Comparison of ENCODE assay signal across 8 cellular contexts in genomic region chr16:2904100-2904921, GRCh38. TPM values are rescaled to one million over a fixed set of nuclear protein-coding genes. Genes with fewer than 3 reads are reported as not detected.
DNase-seq lines count a peak whose midpoint lies in the region; ATAC-seq, FAIRE-seq and TF ChIP-seq lines count a peak whose summit lies in the region.

No MANE protein-coding gene starts in this region.

- peaks cover 4% of the 10 kb centered on the region; the same call in 1 of the 2 replicates for H3K23me2 ChIP-seq in H1 (ENCODE audit: low read depth, low read length)

- H2BK5ac ChIP-seq in H1 (ENCODE audit: low read depth, low read length): no peak overlapping the region

- H2BK12ac ChIP-seq in H1 (ENCODE audit: low read depth, low read length): no peak overlapping the region; the same call in 1 of the 2 replicates

- no peaks in the 10 kb centered on the region for H3K9me3 Mint-ChIP-seq in activated CD8-positive, alpha-beta memory T cell treated with anti-CD3 and anti-CD28 coated beads, Interleukin-2, amount 10 ng/mL, durations not matched to agents 7 days and 5 days (ENCODE audit: low read depth)

- no peaks in the 10 kb centered on the region for H3K9me3 ChIP-seq in H1 (ENCODE audit: insufficient read depth in 2 of 2, low read depth in 1 of 2, low read length in 1 of 2)

- no peaks in the 10 kb centered on the region for H3K79me1 ChIP-seq in H1 (ENCODE audit: low read depth, low read length)

- DNase-seq in Ammon's horn (ENCODE audit: low spot score): peak; percentile 94
- DNase-seq in NOMO-1 (lab: John Stamatoyannopoulos, UW; ENCODE audit: unreplicated experiment in 2 of 2): peak; percentile 86 to 95
- peak; percentile 88 for DNase-seq in activated CD8-positive, alpha-beta memory T cell treated with anti-CD3 and anti-CD28 coated beads, Interleukin-2, amount 10 ng/mL, durations not matched to agents 7 days and 5 days
- peak in 1 of 2 experiments; percentile 90 for DNase-seq in H1 (ENCODE audit: low read depth in 1 of 2, low spot score in 2 of 2)
- DNase-seq in mesenteric fat pad (ENCODE audit: low spot score): peak; percentile 97
- peak; percentile 39 for DNase-seq in stimulated activated CD8-positive, alpha-beta memory T cell treated with anti-CD3 and anti-CD28 coated beads, Interleukin-15, amount 100 ng/mL, for 1 hour (ENCODE audit: low read depth)

- ATAC-seq in GM19035 (IDR thresholded peaks at IDR 0.05; ENCODE audit: unreplicated experiment) (peak; percentile 42), HG03571 (IDR thresholded peaks at IDR 0.05; ENCODE audit: unreplicated experiment) (peak; percentile 37)
- ATAC-seq in activated CD8-positive, alpha-beta memory T cell treated with anti-CD3 and anti-CD28 coated beads, Interleukin-2, amount 10 ng/mL, durations not matched to agents 7 days and 5 days: peak; percentile 58

- no peak overlapping the region for H3K23ac ChIP-seq in H1 (ENCODE audit: insufficient read length)

- no peak overlapping the region for H3K14ac ChIP-seq in H1 (ENCODE audit: insufficient read length)

- peak overlapping the region; percentile 77; the same call in 1 of the 2 replicates for H2BK15ac ChIP-seq in H1 (ENCODE audit: low read length)

- no peak for TF ChIP-seq POLR2A in H1 (IDR thresholded peaks at IDR 0.05; ENCODE audit: control extremely low read depth in 1 of 2, low read depth in 2 of 2, low read length in 2 of 2)

- no peak overlapping the region for H2AK5ac ChIP-seq in H1 (ENCODE audit: low read depth, low read length)

- peaks cover 0 to 2% (median 0%) of the 10 kb centered on the region in 4 experiments; a peak in 2 of 7 replicates for H3K4me1 ChIP-seq in H1 (replicated peaks in 1 of 4; ENCODE audit: control insufficient read depth in 3 of 4, insufficient read depth in 4 of 4, low read length in 3 of 4)

- H4K5ac ChIP-seq in H1 (ENCODE audit: insufficient read length, low read depth, low read length): peak overlapping the region; percentile 73

- H3K4me1 Mint-ChIP-seq in activated CD8-positive, alpha-beta memory T cell treated with anti-CD3 and anti-CD28 coated beads, Interleukin-2, amount 10 ng/mL, durations not matched to agents 7 days and 5 days: peaks cover 22% of the 10 kb centered on the region

- H3K27me3 ChIP-seq in H1 (replicated peaks in 1 of 4; ENCODE audit: control insufficient read depth in 3 of 4, extremely low read depth in 1 of 4, insufficient read depth in 3 of 4, low read length in 3 of 4): no peaks in the 10 kb centered on the region

- H3K9ac ChIP-seq in H1 (replicated peaks in 1 of 4; ENCODE audit: extremely low read depth in 1 of 4, low read depth in 3 of 4, low read length in 3 of 4): peak overlapping the region; percentile 48 to 83 (median 73); a peak in 6 of 7 replicates

- H2BK20ac ChIP-seq in H1 (ENCODE audit: low read length): no peak overlapping the region

- POLR2A ChIA-PET in H1 (lab: Charles Lee; ENCODE audit: partially characterized antibody): no interaction called here

- H4K20me1 ChIP-seq in H1 (replicated peaks in 1 of 2; ENCODE audit: control insufficient read depth in 1 of 2, insufficient read depth in 2 of 2, low read length in 2 of 2): no peaks in the 10 kb centered on the region

- H3K27ac Mint-ChIP-seq in activated CD8-positive, alpha-beta memory T cell treated with anti-CD3 and anti-CD28 coated beads, Interleukin-2, amount 10 ng/mL, durations not matched to agents 7 days and 5 days: peak overlapping the region; percentile 91

- H3K36me3 Mint-ChIP-seq in activated CD8-positive, alpha-beta memory T cell treated with anti-CD3 and anti-CD28 coated beads, Interleukin-2, amount 10 ng/mL, durations not matched to agents 7 days and 5 days: no peaks in the 10 kb centered on the region

- peak; percentile 85 to 96 (median 88) for TF ChIP-seq CTCF in H1 (IDR thresholded peaks at IDR 0.05; ENCODE audit: control extremely low read depth in 1 of 3, insufficient read depth in 1 of 3, low read depth in 1 of 3, low read length in 3 of 3)

- peak overlapping the region; percentile 0 for H3K56ac ChIP-seq in H1 (replicated peaks; ENCODE audit: insufficient read length, low read depth, low read length)

- 8% methylated on average over 40 of the region's 62 CpGs; no CpG with 5 or more reads in 1 of the 2 experiments for WGBS in H1 (ENCODE audit: extremely low coverage in 1 of 2, insufficient coverage in 1 of 2, insufficient read length in 1 of 2, insufficient replicate concordance in 2 of 2, low coverage in 1 of 2, low lambda C conversion rate in 2 of 2, missing lambda C conversion rate in 1 of 2), 2 experiments

- peak overlapping the region; percentile 85 for H4K8ac ChIP-seq in H1 (ENCODE audit: extremely low read depth, insufficient read depth, low read length)

- H3K4me3 ChIP-seq in H1 (ENCODE audit: extremely low read depth in 1 of 4, insufficient read depth in 2 of 4, low read depth in 3 of 4, low read length in 4 of 4): peak overlapping the region; percentile 56 to 85 (median 70)

- peak; percentile 40 to 57; a peak in 3 of 4 replicates for TF ChIP-seq RAD21 in H1 (IDR thresholded peaks at IDR 0.05 in 1 of 2, conservative IDR thresholded peaks at IDR 0.05 in 1 of 2; ENCODE audit: low read depth in 2 of 2, low read length in 2 of 2)

- H4K91ac ChIP-seq in H1 (replicated peaks; ENCODE audit: insufficient read length, low read length): peak overlapping the region; percentile 55

- peak overlapping the region; percentile 7; the same call in 1 of the 2 replicates for H3K18ac ChIP-seq in H1 (ENCODE audit: extremely low read depth, low read length)

- FAIRE-seq in H1 (lab: Jason Lieb, UNC): no peak

- CTCF ChIA-PET in activated CD8-positive, alpha-beta memory T cell treated with anti-CD3 and anti-CD28 coated beads, Interleukin-2, amount 10 ng/mL, durations not matched to agents 7 days and 5 days (lab: Charles Lee): interaction anchor here (1.0 to 1.9 kb wide), 4 partner anchors 16 to 65 kb away, joined by 3 to 10 read pairs (median 4); partner anchors contain the start of gene FLYWCH2
- CTCF ChIA-PET in H1 (lab: Charles Lee; ENCODE audit: partially characterized antibody): interaction anchor here (0.9 to 2.8 kb wide), 3 partner anchors 15 to 23 kb away, joined by 3 to 13 read pairs (median 5); no protein-coding TSS in a partner anchor

- peak overlapping the region; percentile 1 for H3K4ac ChIP-seq in H1 (replicated peaks; ENCODE audit: insufficient read length, low read depth, low read length)

- peak overlapping the region; percentile 47; the same call in 1 of the 2 replicates for H2AFZ ChIP-seq in H1 (ENCODE audit: low read length)

- H3K27ac ChIP-seq in H1 (ENCODE audit: low read depth, low read length): peak overlapping the region; percentile 63; the same call in 1 of the 2 replicates

- H3K79me2 ChIP-seq in H1 (ENCODE audit: control insufficient read depth in 1 of 2, insufficient read depth in 2 of 2, low read length in 2 of 2): no peaks in the 10 kb centered on the region

- H3K4me3 Mint-ChIP-seq in activated CD8-positive, alpha-beta memory T cell treated with anti-CD3 and anti-CD28 coated beads, Interleukin-2, amount 10 ng/mL, durations not matched to agents 7 days and 5 days: peak overlapping the region; percentile 94

- H2BK120ac ChIP-seq in H1 (replicated peaks; ENCODE audit: low read depth, low read length): no peak overlapping the region

- H3K36me3 ChIP-seq in H1 (ENCODE audit: control insufficient read depth in 2 of 4, insufficient read depth in 4 of 4, low read length in 3 of 4): no peaks in the 10 kb centered on the region

- 0 out of 3 replicates have a peak, but pooled peaks of 1 of the 2 experiments have one; percentile 27 for TF ChIP-seq EP300 in H1 (IDR thresholded peaks at IDR 0.05; ENCODE audit: borderline replicate concordance in 1 of 2, low read depth in 2 of 2, low read length in 2 of 2)

- peak overlapping the region; percentile 58 to 89 for H3K4me2 ChIP-seq in H1 (ENCODE audit: insufficient read depth in 1 of 2, low read depth in 2 of 2, low read length in 2 of 2)

- H3K27me3 Mint-ChIP-seq in activated CD8-positive, alpha-beta memory T cell treated with anti-CD3 and anti-CD28 coated beads, Interleukin-2, amount 10 ng/mL, durations not matched to agents 7 days and 5 days: no peaks in the 10 kb centered on the region

RNA-seq across cellular contexts. Expression of gene FLYWCH1, which starts 7.4 kb away (rescaled TPM):
- 10 to 100 TPM; 52.7 to 58.1 TPM for total RNA-seq in activated CD8-positive, alpha-beta memory T cell treated with anti-CD3 and anti-CD28 coated beads, Interleukin-2, amount 10 ng/mL, durations not matched to agents 7 days and 5 days
- total RNA-seq in H1 (2021; fragmentation: NEBNext Ultra II Directional; extraction: Animal tissue kit (Norgen Biotek cat#: 25700)): 23.1 and 23.5 TPM in 2 replicates
- polyA plus RNA-seq in H1 (2011; rRNA removed): 12.4 and 22.2 TPM in 2 replicates
- 14.3 TPM for polyA plus RNA-seq in H1 (2011; cell fraction: cytosol; rRNA removed)
- 29.4 TPM for polyA plus RNA-seq in H1 (2011; cell fraction: nucleus; rRNA removed)
- polyA plus RNA-seq in H1 (2012, experiment 1 of 2): 10.6 to 15.2 TPM (median 13.5 TPM) in 4 replicates
- polyA plus RNA-seq in H1 (2012, experiment 2 of 2): 19.6 TPM
- polyA plus RNA-seq in H1 (2013, experiment 1 of 2): 10.4 TPM
- 9.2 TPM for polyA plus RNA-seq in H1 (2013, experiment 2 of 2)
- polyA minus RNA-seq in H1 (2011; rRNA and poly(A)+ RNA removed): 5.1 and 10.5 TPM in 2 replicates
- 9.8 TPM for polyA minus RNA-seq in H1 (2011; cell fraction: cytosol; rRNA and poly(A)+ RNA removed)
- polyA minus RNA-seq in H1 (2011; cell fraction: nucleus; rRNA and poly(A)+ RNA removed): 15.7 TPM
- 32.0 TPM for total RNA-seq in mesenteric fat pad

RNA-seq across cellular contexts. Expression of gene FLYWCH2, which starts 21.3 kb away (rescaled TPM):
- total RNA-seq in activated CD8-positive, alpha-beta memory T cell treated with anti-CD3 and anti-CD28 coated beads, Interleukin-2, amount 10 ng/mL, durations not matched to agents 7 days and 5 days: 10 to 100 TPM; 19.6 to 19.7 TPM
- 16.4 and 20.2 TPM in 2 replicates for total RNA-seq in H1 (2021; fragmentation: NEBNext Ultra II Directional; extraction: Animal tissue kit (Norgen Biotek cat#: 25700))
- 30.7 and 43.8 TPM in 2 replicates for polyA plus RNA-seq in H1 (2011; rRNA removed)
- 44.9 TPM for polyA plus RNA-seq in H1 (2011; cell fraction: cytosol; rRNA removed)
- polyA plus RNA-seq in H1 (2011; cell fraction: nucleus; rRNA removed): 27.4 TPM
- polyA plus RNA-seq in H1 (2012, experiment 1 of 2): 17.1 to 25.9 TPM (median 22.0 TPM) in 4 replicates
- polyA plus RNA-seq in H1 (2012, experiment 2 of 2): 24.5 TPM
- 16.8 TPM for polyA plus RNA-seq in H1 (2013, experiment 1 of 2)
- 16.0 TPM for polyA plus RNA-seq in H1 (2013, experiment 2 of 2)
- polyA minus RNA-seq in H1 (2011; rRNA and poly(A)+ RNA removed): 4.6 and 5.4 TPM in 2 replicates
- 14.3 TPM for polyA minus RNA-seq in H1 (2011; cell fraction: cytosol; rRNA and poly(A)+ RNA removed)
- 14.3 TPM for polyA minus RNA-seq in H1 (2011; cell fraction: nucleus; rRNA and poly(A)+ RNA removed)
- total RNA-seq in mesenteric fat pad: 21.5 TPM

RNA-seq across cellular contexts. Expression of gene PRSS22, which starts 46.3 kb away (rescaled TPM):
- not detected for total RNA-seq in activated CD8-positive, alpha-beta memory T cell treated with anti-CD3 and anti-CD28 coated beads, Interleukin-2, amount 10 ng/mL, durations not matched to agents 7 days and 5 days
- total RNA-seq in H1 (2021; fragmentation: NEBNext Ultra II Directional; extraction: Animal tissue kit (Norgen Biotek cat#: 25700)): 2.7 and 4.4 TPM in 2 replicates
- polyA plus RNA-seq in H1 (2011; rRNA removed): 4.0 and 5.8 TPM in 2 replicates
- polyA plus RNA-seq in H1 (2011; cell fraction: cytosol; rRNA removed): 5.2 TPM
- polyA plus RNA-seq in H1 (2011; cell fraction: nucleus; rRNA removed): 20.5 TPM
- 1.5 to 4.3 TPM (median 2.9 TPM) in 4 replicates for polyA plus RNA-seq in H1 (2012, experiment 1 of 2)
- polyA plus RNA-seq in H1 (2012, experiment 2 of 2): 1.6 TPM
- 3.5 TPM for polyA plus RNA-seq in H1 (2013, experiment 1 of 2)
- polyA plus RNA-seq in H1 (2013, experiment 2 of 2): 3.1 TPM
- polyA minus RNA-seq in H1 (2011; rRNA and poly(A)+ RNA removed): 1.3 and 1.7 TPM in 2 replicates
- 1.3 TPM for polyA minus RNA-seq in H1 (2011; cell fraction: cytosol; rRNA and poly(A)+ RNA removed)
- polyA minus RNA-seq in H1 (2011; cell fraction: nucleus; rRNA and poly(A)+ RNA removed): 4.4 TPM
- total RNA-seq in mesenteric fat pad: not detected

RNA-seq across cellular contexts. Expression of gene KREMEN2, which starts 59.8 kb away (rescaled TPM):
- under 1 TPM; 0.35 to 0.40 TPM for total RNA-seq in activated CD8-positive, alpha-beta memory T cell treated with anti-CD3 and anti-CD28 coated beads, Interleukin-2, amount 10 ng/mL, durations not matched to agents 7 days and 5 days
- 6.6 and 7.8 TPM in 2 replicates for total RNA-seq in H1 (2021; fragmentation: NEBNext Ultra II Directional; extraction: Animal tissue kit (Norgen Biotek cat#: 25700))
- 7.0 and 10.4 TPM in 2 replicates for polyA plus RNA-seq in H1 (2011; rRNA removed)
- polyA plus RNA-seq in H1 (2011; cell fraction: cytosol; rRNA removed): 8.8 TPM
- 16.5 TPM for polyA plus RNA-seq in H1 (2011; cell fraction: nucleus; rRNA removed)
- polyA plus RNA-seq in H1 (2012, experiment 1 of 2): 2.6 to 7.9 TPM (median 6.3 TPM) in 4 replicates
- 6.3 TPM for polyA plus RNA-seq in H1 (2012, experiment 2 of 2)
- polyA plus RNA-seq in H1 (2013, experiment 1 of 2): 10.9 TPM
- polyA plus RNA-seq in H1 (2013, experiment 2 of 2): 10.2 TPM
- 0.32 and 0.71 TPM in 2 replicates for polyA minus RNA-seq in H1 (2011; rRNA and poly(A)+ RNA removed)
- 2.3 TPM for polyA minus RNA-seq in H1 (2011; cell fraction: cytosol; rRNA and poly(A)+ RNA removed)
- 3.9 TPM for polyA minus RNA-seq in H1 (2011; cell fraction: nucleus; rRNA and poly(A)+ RNA removed)
- not detected for total RNA-seq in mesenteric fat pad
